ENCODE assay signal across 13 cellular contexts in genomic region chr4:38237139-38237538, GRCh38.
A peak's percentile ranks its signal among the peaks of the same experiment; 100 is the strongest.
DNase-seq lines count a peak whose midpoint lies in the region; ATAC-seq, FAIRE-seq and TF ChIP-seq lines count a peak whose summit lies in the region.
"Had no signal": no experiment of that assay in that cellular context is flagged by ENCODE, and none has a peak within 500 bp of the region (broad histone marks: within the 10 kb centered on the region; RNA-seq: fewer than 3 reads in every experiment).

No MANE protein-coding gene starts in this region.

- ATAC-seq in GM21529 (IDR thresholded peaks at IDR 0.05; ENCODE audit: unreplicated experiment) = no peak
- no peak for ATAC-seq in stimulated activated memory B cell treated with anti-CD40 and anti-IgM and Interleukin-4, amounts not matched to agents 10 μg/mL and 1 μg/mL and 100 μg/mL, for 72 hours

- FAIRE-seq in keratinocyte (lab: Jason Lieb, UNC) = peak; percentile 94

- H3K4me1 ChIP-seq in mammary epithelial cell (ENCODE audit: insufficient read depth, low read length) (peaks cover 10% of the 10 kb centered on the region), keratinocyte (ENCODE audit: control insufficient read depth, extremely low read depth, insufficient read depth, low read length) (peaks cover 16% of the 10 kb centered on the region), Karpas-422 (ENCODE audit: low read length) (no peaks in the 10 kb centered on the region)

- no peak overlapping the region for H3K4me2 ChIP-seq in mammary epithelial cell (ENCODE audit: insufficient read depth, low read depth, low read length)
- peak overlapping the region; percentile 51 for H3K4me2 ChIP-seq in keratinocyte (ENCODE audit: control insufficient read depth, extremely low read depth, insufficient read depth, low read depth, low read length)
- no peak overlapping the region for H3K4me2 ChIP-seq in Karpas-422 (ENCODE audit: low read depth, low read length, poor library complexity, severe bottlenecking)

- CTCF ChIA-PET in mammary epithelial cell (lab: Charles Lee; ENCODE audit: low non-redundant PET) = no interaction called here

- no peaks in the 10 kb centered on the region for H3K9me1 ChIP-seq in keratinocyte (ENCODE audit: control insufficient read depth, extremely low read depth, insufficient read depth, low read length)

- 0% methylated on average over 3 of the region's 3 CpGs for WGBS in mammary epithelial cell (ENCODE audit: low coverage, missing lambda C conversion rate)

- dilution Hi-C loops in mammary epithelial cell (cut with HindIII; ENCODE audit: low sequenced_read_pairs) (no loop called here), keratinocyte (cut with MboI; ENCODE audit: extremely low pct_ligation_motif_present, low sequenced_read_pairs) (no loop called here)

- no peaks in the 10 kb centered on the region for H3K9me2 ChIP-seq in Karpas-422 (replicated peaks; ENCODE audit: insufficient read depth, low read length)

- intact Hi-C loops in mammary epithelial cell (cut with micrococcal nuclease) = loop anchor here (5.0 kb wide), 1 partner anchor 75 kb away; no protein-coding TSS in a partner anchor

- H3K27me3 Mint-ChIP-seq in stimulated activated memory B cell treated with anti-CD40 and anti-IgM and Interleukin-4, amounts not matched to agents 10 μg/mL and 1 μg/mL and 100 μg/mL, for 72 hours = peaks cover 15% of the 10 kb centered on the region

- H4K20me1 ChIP-seq in mammary epithelial cell (ENCODE audit: insufficient read depth, low read length) (no peaks in the 10 kb centered on the region), keratinocyte (ENCODE audit: control insufficient read depth, extremely low read depth, insufficient read depth, low read length) (no peaks in the 10 kb centered on the region), Karpas-422 (ENCODE audit: insufficient read depth, low read depth, low read length) (no peaks in the 10 kb centered on the region)

- H3K36me3 Mint-ChIP-seq in stimulated activated memory B cell treated with anti-CD40 and anti-IgM and Interleukin-4, amounts not matched to agents 10 μg/mL and 1 μg/mL and 100 μg/mL, for 72 hours = no peaks in the 10 kb centered on the region
- H3K36me3 Mint-ChIP-seq: type B pancreatic cell had no signal

- no peak overlapping the region for H3K4me3 Mint-ChIP-seq in stimulated activated memory B cell treated with anti-CD40 and anti-IgM and Interleukin-4, amounts not matched to agents 10 μg/mL and 1 μg/mL and 100 μg/mL, for 72 hours
- H3K4me3 Mint-ChIP-seq: type B pancreatic cell had no signal

- BruUV-seq in mammary epithelial cell (replicated peaks; lab: Mats Ljungman, UMichigan) = no TSS peak

- DNase-seq in AG10803 (ENCODE audit: low read depth) (peak; percentile 87), MG63 (peak; percentile 81), mammary epithelial cell (peak; percentile 90), keratinocyte (ENCODE audit: low read depth, low spot score) (peak; percentile 38), NCI-H2196 treated with DMSO at 0.1 percent for 48 hours (lab: John Stamatoyannopoulos, UW; ENCODE audit: unreplicated experiment) (no peak), Karpas-422 (no peak)
- DNase-seq: amygdala, islet precursor cell had no signal

- H3K36me3 ChIP-seq in MG63 (no peaks in the 10 kb centered on the region), mammary epithelial cell (ENCODE audit: insufficient read depth, low read length) (no peaks in the 10 kb centered on the region), keratinocyte (ENCODE audit: control insufficient read depth in 2 of 2, extremely low read depth in 1 of 2, insufficient read depth in 2 of 2, low read length in 2 of 2) (no peaks in the 10 kb centered on the region), Karpas-422 (ENCODE audit: insufficient read depth, low read length) (no peaks in the 10 kb centered on the region)

- no peaks in the 10 kb centered on the region for H3K27me3 ChIP-seq in MG63
- H3K27me3 ChIP-seq in mammary epithelial cell (ENCODE audit: insufficient read depth, low read length) = no peaks in the 10 kb centered on the region
- no peaks in the 10 kb centered on the region for H3K27me3 ChIP-seq in keratinocyte (ENCODE audit: control insufficient read depth, extremely low read depth, insufficient read depth, low read length)
- H3K27me3 ChIP-seq in Karpas-422 (ENCODE audit: low read length) = no peaks in the 10 kb centered on the region

- no peaks in the 10 kb centered on the region for H3K9me3 Mint-ChIP-seq in stimulated activated memory B cell treated with anti-CD40 and anti-IgM and Interleukin-4, amounts not matched to agents 10 μg/mL and 1 μg/mL and 100 μg/mL, for 72 hours

- H3K9me3 ChIP-seq in MG63 = peaks cover 2% of the 10 kb centered on the region; the same call in 1 of the 2 replicates
- no peaks in the 10 kb centered on the region for H3K9me3 ChIP-seq in mammary epithelial cell (replicated peaks; ENCODE audit: insufficient read depth, low read length)
- H3K9me3 ChIP-seq in keratinocyte (ENCODE audit: control insufficient read depth, low read depth, low read length) = no peaks in the 10 kb centered on the region
- no peaks in the 10 kb centered on the region for H3K9me3 ChIP-seq in Karpas-422 (ENCODE audit: low read length)

- TF ChIP-seq CTCF in AG10803 (conservative IDR thresholded peaks at IDR 0.05; ENCODE audit: low read length) (peak; percentile 26; the same call in 1 of the 2 replicates), mammary epithelial cell (conservative IDR thresholded peaks at IDR 0.05 in 1 of 2, IDR thresholded peaks at IDR 0.05 in 1 of 2; ENCODE audit: extremely low read depth in 1 of 2, insufficient read depth in 1 of 2, low read depth in 1 of 2, low read length in 2 of 2) (peak in 1 of 2 donors; percentile 18), keratinocyte (optimal IDR thresholded peaks at IDR 0.05 in 1 of 3, IDR thresholded peaks at IDR 0.05 in 1 of 3, conservative IDR thresholded peaks at IDR 0.05 in 1 of 3; ENCODE audit: extremely low read depth in 1 of 3, insufficient read depth in 2 of 3, low read length in 3 of 3) (peak in 1 of 3 experiments; percentile 25)

- in situ Hi-C loops in mammary epithelial cell (cut with MboI; ENCODE audit: low sequenced_read_pairs in 2 of 2) = no loop called here

- H3K79me2 ChIP-seq in mammary epithelial cell (ENCODE audit: insufficient read depth, low read length) = no peaks in the 10 kb centered on the region
- no peaks in the 10 kb centered on the region for H3K79me2 ChIP-seq in keratinocyte (ENCODE audit: control insufficient read depth, insufficient read depth, low read length)
- no peaks in the 10 kb centered on the region for H3K79me2 ChIP-seq in Karpas-422 (ENCODE audit: low read length)

- H3K4me1 Mint-ChIP-seq in stimulated activated memory B cell treated with anti-CD40 and anti-IgM and Interleukin-4, amounts not matched to agents 10 μg/mL and 1 μg/mL and 100 μg/mL, for 72 hours = no peaks in the 10 kb centered on the region

- H2AFZ ChIP-seq in mammary epithelial cell (ENCODE audit: low read depth, low read length) (peak overlapping the region; percentile 40), keratinocyte (ENCODE audit: control insufficient read depth, low read length) (peak overlapping the region; percentile 18), Karpas-422 (ENCODE audit: low read length) (no peak overlapping the region)

- no peak overlapping the region for H3K27ac Mint-ChIP-seq in stimulated activated memory B cell treated with anti-CD40 and anti-IgM and Interleukin-4, amounts not matched to agents 10 μg/mL and 1 μg/mL and 100 μg/mL, for 72 hours
- H3K27ac Mint-ChIP-seq: type B pancreatic cell had no signal

- H3K9ac ChIP-seq in mammary epithelial cell (ENCODE audit: insufficient read depth, low read length) (no peak overlapping the region), keratinocyte (ENCODE audit: control insufficient read depth, extremely low read depth, insufficient read depth, low read length) (no peak overlapping the region), Karpas-422 (ENCODE audit: low read length) (no peak overlapping the region)

- H3K27ac ChIP-seq in mammary epithelial cell (ENCODE audit: insufficient read depth, low read depth, low read length) = no peak overlapping the region
- H3K27ac ChIP-seq in keratinocyte (ENCODE audit: control insufficient read depth, insufficient read depth, low read length) = peak overlapping the region; percentile 13
- no peak overlapping the region for H3K27ac ChIP-seq in Karpas-422 (ENCODE audit: low read length)
- H3K27ac ChIP-seq: C4-2B had no signal

- no peak overlapping the region for H3K4me3 ChIP-seq in AG10803 (ENCODE audit: low read length)
- no peak overlapping the region for H3K4me3 ChIP-seq in MG63
- no peak overlapping the region for H3K4me3 ChIP-seq in mammary epithelial cell (replicated peaks in 1 of 3; ENCODE audit: insufficient read depth in 1 of 3, low read depth in 2 of 3, low read length in 3 of 3)
- H3K4me3 ChIP-seq in keratinocyte (ENCODE audit: control insufficient read depth in 2 of 3, extremely low read depth in 1 of 3, insufficient read depth in 2 of 3, low read depth in 1 of 3, low read length in 3 of 3) = no peak overlapping the region
- H3K4me3 ChIP-seq in Karpas-422 (ENCODE audit: low read length) = no peak overlapping the region
- H3K4me3 ChIP-seq: skin epidermis had no signal

Comparison
In these comparisons a context has a peak if more than half of its experiments do, and no peak if none do; other contexts are left out.
1. DNase-seq: peak in AG10803 (single experiment), MG63 (single experiment), mammary epithelial cell (single experiment) and keratinocyte (single experiment); none in NCI-H2196 treated with DMSO at 0.1 percent for 48 hours (single experiment) and Karpas-422 (single experiment).